22 cellular contexts compared by ENCODE assay signal in genomic region chr2:8701980-8702379, GRCh38.
"Had no signal": no experiment of that assay in that cellular context is flagged by ENCODE, and none has a peak within 500 bp of the region (broad histone marks: within the 10 kb centered on the region; RNA-seq: fewer than 3 reads in every experiment).

No MANE protein-coding gene starts in this region.

- H3K4me2 ChIP-seq: SK-N-SH had no signal

- H3K27ac Mint-ChIP-seq: activated CD8-positive, alpha-beta T cell treated with anti-CD3 and anti-CD28 coated beads, Interleukin-2, amount 10 ng/mL, durations not matched to agents 7 days and 5 days; activated naive CD8-positive, alpha-beta T cell had no signal

- H3K4me1 ChIP-seq: Peyer's patch, SJCRH30 had no signal

- H3K27ac ChIP-seq: brain microvascular endothelial cell, Peyer's patch, RWPE1, SJCRH30 had no signal

- H3K4me3 ChIP-seq: Peyer's patch, SJCRH30 had no signal

- H3K9me3 ChIP-seq: Peyer's patch, SJCRH30, SK-N-SH had no signal

- H3K36me3 ChIP-seq: brain microvascular endothelial cell, Peyer's patch, SJCRH30 had no signal

- H3K4me3 Mint-ChIP-seq: activated CD8-positive, alpha-beta T cell treated with anti-CD3 and anti-CD28 coated beads, Interleukin-2, amount 10 ng/mL, durations not matched to agents 7 days and 5 days; activated naive CD8-positive, alpha-beta T cell had no signal

- H3K27me3 Mint-ChIP-seq: activated naive CD8-positive, alpha-beta T cell had no signal

- DNase-seq: activated CD4-positive, alpha-beta T cell treated with anti-CD3 and anti-CD28 coated beads for 48 hours; activated CD4-positive, alpha-beta T cell treated with anti-CD3 and anti-CD28 coated beads, Interleukin-2, amount 50 U/mL, for 4 hours; activated CD4-positive, CD25-positive, alpha-beta regulatory T cell treated with anti-CD3 and anti-CD28 coated beads, Interleukin-2, amount 50 U/mL, for 72 hours; activated CD8-positive, alpha-beta memory T cell treated with anti-CD3 and anti-CD28 coated beads, Interleukin-2, amount 50 U/mL, for 48 hours; activated CD8-positive, alpha-beta T cell treated with anti-CD3 and anti-CD28 coated beads, Interleukin-2, amount 10 ng/mL, durations not matched to agents 7 days and 5 days; activated T-cell treated with anti-CD3 and anti-CD28 coated beads, Interleukin-2, amount 50 U/mL, for 1 hour; brain microvascular endothelial cell; Kasumi-1; KBM-7; NCI-H1105 treated with DMSO at 0.1 percent for 48 hours; NCI-H1436 treated with DMSO at 0.1 percent for 48 hours; NCI-H187; NCI-H2081; NCI-H446; NCI-H524; Peyer's patch; Right ventricle myocardium superior; SJCRH30; SK-N-SH; T-helper 1 cell had no signal

- H3K9ac ChIP-seq: SK-N-SH had no signal

- ATAC-seq: activated CD8-positive, alpha-beta T cell treated with anti-CD3 and anti-CD28 coated beads, Interleukin-2, amount 10 ng/mL, durations not matched to agents 7 days and 5 days had no signal

- H3K27me3 ChIP-seq: brain microvascular endothelial cell, Peyer's patch, SJCRH30 had no signal

- H3K36me3 Mint-ChIP-seq: activated naive CD8-positive, alpha-beta T cell had no signal
